ENCODE assay signal across 14 cellular contexts in the genomic region with DNA sequence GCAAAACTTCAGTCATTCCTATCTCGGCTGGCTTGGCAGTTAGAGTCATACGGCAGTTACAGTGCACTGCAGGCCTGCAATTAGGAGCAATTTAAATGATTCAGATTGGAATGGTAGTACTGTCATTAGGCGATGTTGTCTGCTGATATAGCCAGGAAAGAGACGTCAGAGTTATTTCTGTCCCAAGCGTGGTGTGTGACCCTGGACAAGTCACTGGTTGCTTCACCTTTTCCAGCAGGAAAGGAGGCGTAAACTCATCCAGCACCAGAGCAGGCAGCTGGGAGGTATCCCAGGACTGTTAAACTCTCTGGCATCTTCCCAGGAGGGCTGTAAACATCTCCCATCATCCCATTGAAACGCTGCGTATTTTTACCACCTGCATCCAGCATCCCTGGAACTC. TPM values are rescaled to one million over a fixed set of nuclear protein-coding genes. Genes with fewer than 3 reads are reported as not detected.
DNase-seq lines count a peak whose midpoint lies in the region; ATAC-seq and TF ChIP-seq lines count a peak whose summit lies in the region.
"Had no signal": no experiment of that assay in that cellular context is flagged by ENCODE, and none has a peak within 500 bp of the region (broad histone marks: within the 10 kb centered on the region; RNA-seq: fewer than 3 reads in every experiment).

No MANE protein-coding gene starts in this region.

- POLR2A ChIA-PET in IMR-90 (lab: Charles Lee; ENCODE audit: unreplicated experiment) = no interaction called here

- peaks cover 53% of the 10 kb centered on the region for H3K27me3 Mint-ChIP-seq in activated T-cell treated with anti-CD3 and anti-CD28 coated beads, Interleukin-2, amount 50 U/mL, for 24 hours

- 79% methylated on average over 8 of the region's 8 CpGs; no CpG with 5 or more reads in 1 of the 2 experiments for WGBS in IMR-90 (ENCODE audit: extremely low coverage in 2 of 2, insufficient read length in 1 of 2), 2 experiments
- WGBS in adrenal gland, 4 donors = 57 to 72% (median 60%) methylated on average over 8 of the region's 8 CpGs

- peak overlapping the region; percentile 21; the same call in 1 of the 2 replicates for H2BK20ac ChIP-seq in IMR-90 (ENCODE audit: low read depth, low read length)

- peaks cover 7% of the 10 kb centered on the region for H3K4me1 Mint-ChIP-seq in activated T-cell treated with anti-CD3 and anti-CD28 coated beads, Interleukin-2, amount 50 U/mL, for 24 hours (ENCODE audit: low read depth)

- H3K4me3 Mint-ChIP-seq in activated T-cell treated with anti-CD3 and anti-CD28 coated beads, Interleukin-2, amount 50 U/mL, for 24 hours = no peak overlapping the region
- H3K4me3 Mint-ChIP-seq: activated naive CD8-positive, alpha-beta T cell treated with anti-CD3 and anti-CD28 coated beads, Interleukin-2, amount 50 U/mL, for 24 hours had no signal

- H3K36me3 ChIP-seq in IMR-90 (ENCODE audit: control insufficient read depth, insufficient read depth, low read length) = no peaks in the 10 kb centered on the region
- H3K36me3 ChIP-seq in adrenal gland (replicated peaks in 1 of 2) = no peaks in the 10 kb centered on the region
- no peaks in the 10 kb centered on the region for H3K36me3 ChIP-seq in iPS-15b (ENCODE audit: control insufficient read depth, insufficient read depth, low read length)
- H3K36me3 ChIP-seq: gastrocnemius medialis had no signal

- H2AFZ ChIP-seq in IMR-90 (replicated peaks; ENCODE audit: low read length, poor library complexity) = peak overlapping the region; percentile 18
- H2AFZ ChIP-seq: GM23248 had no signal

- H3K4me1 ChIP-seq in IMR-90 (ENCODE audit: control insufficient read depth, insufficient read depth, low read length) (peaks cover 3% of the 10 kb centered on the region), adrenal gland (replicated peaks in 1 of 2) (peaks cover 0 to 11% of the 10 kb centered on the region in 2 donors), iPS-15b (ENCODE audit: control insufficient read depth, insufficient read depth, low read length) (peaks cover 9% of the 10 kb centered on the region)

- H3K9me3 Mint-ChIP-seq in activated T-cell treated with anti-CD3 and anti-CD28 coated beads, Interleukin-2, amount 50 U/mL, for 24 hours = no peaks in the 10 kb centered on the region
- H3K9me3 Mint-ChIP-seq: activated naive CD8-positive, alpha-beta T cell treated with anti-CD3 and anti-CD28 coated beads, Interleukin-2, amount 50 U/mL, for 24 hours had no signal

- intact Hi-C loops in IMR-90 (cut with micrococcal nuclease) = no loop called here
- intact Hi-C loops in adrenal gland (cut with DNase I) = loop anchor here in 1 of 2 donors (10.0 kb wide), 1 partner anchor 97 kb away; no protein-coding TSS in a partner anchor

- H3K4ac ChIP-seq in IMR-90 (ENCODE audit: low read depth, low read length) = no peak overlapping the region

- no peak overlapping the region for H2BK5ac ChIP-seq in IMR-90 (ENCODE audit: low read depth, low read length, poor library complexity, severe bottlenecking)

- no peak for ATAC-seq in IMR-90 (ENCODE audit: low read depth)
- ATAC-seq: activated naive CD8-positive, alpha-beta T cell treated with anti-CD3 and anti-CD28 coated beads, Interleukin-2, amount 50 U/mL, for 24 hours; gastrocnemius medialis had no signal

- no TSS peak for BruUV-seq in IMR-90 (replicated peaks; lab: Mats Ljungman, UMichigan)

- no peak overlapping the region for H3K27ac Mint-ChIP-seq in activated T-cell treated with anti-CD3 and anti-CD28 coated beads, Interleukin-2, amount 50 U/mL, for 24 hours
- H3K27ac Mint-ChIP-seq: activated naive CD8-positive, alpha-beta T cell treated with anti-CD3 and anti-CD28 coated beads, Interleukin-2, amount 50 U/mL, for 24 hours; naive thymus-derived CD4-positive, alpha-beta T cell had no signal

- no peak overlapping the region for H3K18ac ChIP-seq in IMR-90 (ENCODE audit: low read depth, low read length)

- H2AK5ac ChIP-seq in IMR-90 (ENCODE audit: low read depth, low read length) = 0 out of 2 replicates have a peak overlapping the region, but pooled peaks have one; percentile 6

- TF ChIP-seq CTCF in IMR-90 (conservative IDR thresholded peaks at IDR 0.05; ENCODE audit: low read depth, low read length) = no peak
- no peak for TF ChIP-seq CTCF in adrenal gland (IDR thresholded peaks at IDR 0.05)

- no peak for TF ChIP-seq POLR2A in IMR-90 (IDR thresholded peaks at IDR 0.05; ENCODE audit: low read depth, low read length)
- no peak for TF ChIP-seq POLR2A in adrenal gland (IDR thresholded peaks at IDR 0.05)

- H4K8ac ChIP-seq in IMR-90 (ENCODE audit: low read depth in 2 of 2, low read length in 2 of 2) = peak overlapping the region in 1 of 2 experiments; percentile 12; a peak in 1 of 4 replicates

- no peak overlapping the region for H3K4me2 ChIP-seq in IMR-90 (ENCODE audit: low read depth, low read length)

- no peak overlapping the region for H3K14ac ChIP-seq in IMR-90 (replicated peaks; ENCODE audit: low read depth, low read length)

- H3K9ac ChIP-seq in IMR-90 (ENCODE audit: low read depth, low read length) (no peak overlapping the region), iPS-15b (ENCODE audit: low read depth, low read length) (no peak overlapping the region)
- H3K9ac ChIP-seq: GM23248 had no signal

- no peak for TF ChIP-seq RAD21 in IMR-90 (IDR thresholded peaks at IDR 0.05; ENCODE audit: low read length)

- H2BK120ac ChIP-seq in IMR-90 (ENCODE audit: low read depth, low read length) = no peak overlapping the region

- no peak overlapping the region for H3K27ac ChIP-seq in IMR-90 (ENCODE audit: insufficient read depth, low read length)
- H3K27ac ChIP-seq in adrenal gland = peak overlapping the region in 4 of 5 donors; percentile 10 to 82 (median 58)
- H3K27ac ChIP-seq: GM23248 had no signal

- dilution Hi-C loops in IMR-90 (cut with HindIII; ENCODE audit: low sequenced_read_pairs, unreplicated experiment) = no loop called here

- CTCF ChIA-PET in IMR-90 (lab: Yijun Ruan, JAX) = no interaction called here

- no peaks in the 10 kb centered on the region for H3K27me3 ChIP-seq in IMR-90 (ENCODE audit: control insufficient read depth, insufficient read depth, low read length)
- H3K27me3 ChIP-seq in adrenal gland = no peaks in the 10 kb centered on the region
- H3K27me3 ChIP-seq in iPS-15b (ENCODE audit: control insufficient read depth, insufficient read depth, low read length) = no peaks in the 10 kb centered on the region
- H3K27me3 ChIP-seq: gastrocnemius medialis had no signal

- DNase-seq in IMR-90 (peak; percentile 13), adrenal gland (peak in 4 of 7 donors; percentile 34 to 62 (median 57)), retina (peak; percentile 19), glomerular visceral epithelial cell (ENCODE audit: extremely low spot score) (no peak), SIG-M5 (lab: John Stamatoyannopoulos, UW) (no peak), foreskin melanocyte (no peak)
- DNase-seq in activated T-cell treated with anti-CD3 and anti-CD28 coated beads, Interleukin-2, amount 50 U/mL, for 24 hours = no peak
- DNase-seq: activated CD4-positive, alpha-beta T cell treated with anti-CD3 and anti-CD28 coated beads, Interleukin-2, amount 50 U/mL, for 4 hours; activated naive CD8-positive, alpha-beta T cell treated with anti-CD3 and anti-CD28 coated beads, Interleukin-2, amount 50 U/mL, for 24 hours; gastrocnemius medialis; GM23248; naive thymus-derived CD4-positive, alpha-beta T cell; stimulated activated CD4-positive, alpha-beta T cell treated with anti-CD3 and anti-CD28 coated beads, Interleukin-4, amount 100 ng/mL, for 4 hours had no signal

- H4K20me1 ChIP-seq in IMR-90 (ENCODE audit: insufficient read depth, low read length) = no peaks in the 10 kb centered on the region

- H3K9me3 ChIP-seq in IMR-90 (ENCODE audit: control insufficient read depth, insufficient read depth, low read length) (no peaks in the 10 kb centered on the region), adrenal gland (replicated peaks in 1 of 3) (no peaks in the 10 kb centered on the region), iPS-15b (ENCODE audit: control insufficient read depth, insufficient read depth, low read length) (no peaks in the 10 kb centered on the region)
- H3K9me3 ChIP-seq: gastrocnemius medialis had no signal

- no peak overlapping the region for H2BK15ac ChIP-seq in IMR-90 (ENCODE audit: low read depth, low read length)

- no peak overlapping the region for H3K4me3 ChIP-seq in IMR-90 (ENCODE audit: insufficient read depth, low read depth, low read length)
- no peak overlapping the region for H3K4me3 ChIP-seq in adrenal gland
- peak overlapping the region; percentile 66 for H3K4me3 ChIP-seq in iPS-15b (ENCODE audit: low read depth, low read length)
- H3K4me3 ChIP-seq: GM23248 had no signal

- no peaks in the 10 kb centered on the region for H3K9me1 ChIP-seq in IMR-90 (ENCODE audit: insufficient read depth, low read length)

- no peaks in the 10 kb centered on the region for H3K79me1 ChIP-seq in IMR-90 (ENCODE audit: low read depth in 1 of 2, low read length in 2 of 2)

- H2AK9ac ChIP-seq in IMR-90 (replicated peaks; ENCODE audit: low read depth, low read length, poor library complexity) = no peak overlapping the region

- no peak overlapping the region for H4K91ac ChIP-seq in IMR-90 (ENCODE audit: insufficient read depth, low read depth, low read length)

- in situ Hi-C loops in IMR-90 (cut with MboI; ENCODE audit: low sequenced_read_pairs) = no loop called here

- no peak overlapping the region for H3K56ac ChIP-seq in IMR-90 (ENCODE audit: extremely low read depth, insufficient read depth, low read length)

- no peaks in the 10 kb centered on the region for H3K36me3 Mint-ChIP-seq in activated T-cell treated with anti-CD3 and anti-CD28 coated beads, Interleukin-2, amount 50 U/mL, for 24 hours (ENCODE audit: low read depth)
- H3K36me3 Mint-ChIP-seq: naive thymus-derived CD4-positive, alpha-beta T cell had no signal

- no peak overlapping the region for H3K23ac ChIP-seq in IMR-90 (ENCODE audit: low read depth, low read length)

- no peak overlapping the region for H4K5ac ChIP-seq in IMR-90 (ENCODE audit: low read depth, low read length)

TF ChIP-seq in IMR-90, 13 proteins besides CTCF, POLR2A, EP300 and RAD21 (continues in another document):
- no peak for TF ChIP-seq RCOR1 (IDR thresholded peaks at IDR 0.05; ENCODE audit: insufficient replicate concordance, low read length)
- 0 out of 2 replicates have a peak, but pooled peaks have one; percentile 1 for TF ChIP-seq CEBPB (IDR thresholded peaks at IDR 0.05; ENCODE audit: low read depth, low read length)
- TF ChIP-seq FOS (IDR thresholded peaks at IDR 0.05; ENCODE audit: low read depth, low read length) = no peak
- no peak for TF ChIP-seq NFE2L2 (IDR thresholded peaks at IDR 0.05; ENCODE audit: low read depth, low read length)

RNA-seq across cellular contexts. Expression of a gene that starts 0.8 kb away (rescaled TPM):
- 0.28 and 0.36 TPM in 2 replicates for total RNA-seq in IMR-90 (2012; rRNA removed)
- 0.15 and 0.19 TPM in 2 replicates for polyA plus RNA-seq in IMR-90 (2012; rRNA removed)
- 0.08 and 0.14 TPM in 2 replicates for polyA plus RNA-seq in IMR-90 (2012; cell fraction: cytosol; rRNA removed)
- 0.48 and 1.6 TPM in 2 replicates for polyA plus RNA-seq in IMR-90 (2012; cell fraction: nucleus; rRNA removed; ENCODE audit: low replicate concordance)
- 1 to 10 TPM; 1.2 to 8.9 (median 4.3) TPM for total RNA-seq in adrenal gland
- polyA plus RNA-seq in adrenal gland = 1 to 10 TPM; 1.2 to 3.4 (median 2.5) TPM
- total RNA-seq: naive thymus-derived CD4-positive, alpha-beta T cell had no signal

Comparison
In these comparisons a context has a peak if more than half of its experiments do, and no peak if none do; other contexts are left out.
1. DNase-seq: peak in IMR-90 (single experiment), adrenal gland (4 of 7) and retina (single experiment); none in glomerular visceral epithelial cell (single experiment), SIG-M5 (single experiment), foreskin melanocyte (single experiment) and activated T-cell treated with anti-CD3 and anti-CD28 coated beads, Interleukin-2, amount 50 U/mL, for 24 hours (single experiment).